Comparison of ENCODE assay signal across 8 cellular contexts in genomic region chr12:48988030-48988649, GRCh38. TPM values are rescaled to one million over a fixed set of nuclear protein-coding genes. Genes with fewer than 3 reads are reported as not detected.
DNase-seq lines count a peak whose midpoint lies in the region; ATAC-seq and TF ChIP-seq lines count a peak whose summit lies in the region.

No MANE protein-coding gene starts in this region.

- no peak overlapping the region for H3K27ac Mint-ChIP-seq in endodermal cell

- H3K4me1 ChIP-seq in endodermal cell (ENCODE audit: control insufficient read depth, insufficient read depth, low read length), result peaks cover 4% of the 10 kb centered on the region

- H3K27ac ChIP-seq in endodermal cell (ENCODE audit: low read depth, low read length), result no peak overlapping the region
- no peak overlapping the region for H3K27ac ChIP-seq in substantia nigra (ENCODE audit: low read depth, low read length, poor library complexity, severe bottlenecking)

- H3K27me3 ChIP-seq in endodermal cell (ENCODE audit: control insufficient read depth, insufficient read depth, low read length, poor library complexity, severe bottlenecking), result peaks cover 65% of the 10 kb centered on the region

- H3K9me3 Mint-ChIP-seq in endodermal cell, result no peaks in the 10 kb centered on the region

- peak; percentile 96 for TF ChIP-seq CTCF in endodermal cell (conservative IDR thresholded peaks at IDR 0.05)

- no peak overlapping the region for H3K4me3 ChIP-seq in endodermal cell (ENCODE audit: low read length)

- no peaks in the 10 kb centered on the region for H3K36me3 Mint-ChIP-seq in endodermal cell (ENCODE audit: low read depth)

- H3K9me3 ChIP-seq in endodermal cell (ENCODE audit: control insufficient read depth, low read length), result no peaks in the 10 kb centered on the region

- 46 to 51% methylated on average over 15 to 16 of the region's 16 CpGs for WGBS in endodermal cell (ENCODE audit: insufficient coverage in 1 of 2, insufficient read length in 1 of 2), 2 experiments

- ATAC-seq in GM19455 (IDR thresholded peaks at IDR 0.05; ENCODE audit: unreplicated experiment), result no peak

- H3K4me3 Mint-ChIP-seq in endodermal cell, result no peak overlapping the region

- H3K36me3 ChIP-seq in endodermal cell (ENCODE audit: control insufficient read depth, insufficient read depth, low read length), result no peaks in the 10 kb centered on the region

- DNase-seq in SKM-1 treated with dmso at 0.1 percent for 144 hours (lab: John Stamatoyannopoulos, UW; ENCODE audit: unreplicated experiment), result peak; percentile 12
- DNase-seq in SKM-1 (lab: John Stamatoyannopoulos, UW; ENCODE audit: unreplicated experiment), result no peak
- peak; percentile 59 to 79 for DNase-seq in NCI-H1930 (lab: John Stamatoyannopoulos, UW)
- peak; percentile 56 to 65 for DNase-seq in activated CD4-positive, alpha-beta T cell treated with anti-CD3 and anti-CD28 coated beads, Interleukin-2, amount 50 U/mL, for 24 hours (ENCODE audit: low read depth in 1 of 2, low spot score in 1 of 2)
- DNase-seq in endodermal cell, result peak; percentile 99
- peak; percentile 63 for DNase-seq in mucosa of gallbladder (ENCODE audit: low spot score)
- peak in 34 of 49 donors; percentile 7 to 74 (median 33) for DNase-seq in substantia nigra (lab: John Stamatoyannopoulos, UW)

- H3K9ac ChIP-seq in endodermal cell (ENCODE audit: extremely low read depth, low read length, poor library complexity, severe bottlenecking), result no peak overlapping the region

- peaks cover 19% of the 10 kb centered on the region for H3K4me1 Mint-ChIP-seq in endodermal cell

- H3K27me3 Mint-ChIP-seq in endodermal cell (ENCODE audit: insufficient read depth), result peaks cover 77% of the 10 kb centered on the region

RNA-seq across cellular contexts. Expression of gene WNT1, which starts 10.0 kb away (rescaled TPM):
- not detected for total RNA-seq in endodermal cell
- 31.2 TPM for polyA plus RNA-seq in endodermal cell (2013, experiment 1 of 2)
- 22.4 TPM for polyA plus RNA-seq in endodermal cell (2013, experiment 2 of 2)
- total RNA-seq in mucosa of gallbladder, result 0.29 TPM

RNA-seq across cellular contexts. Expression of gene DDN, which starts 11.0 kb away (rescaled TPM):
- total RNA-seq in endodermal cell, result under 1 TPM; 0.31 to 0.33 TPM
- 1.2 TPM for polyA plus RNA-seq in endodermal cell (2013, experiment 1 of 2)
- 0.79 TPM for polyA plus RNA-seq in endodermal cell (2013, experiment 2 of 2)
- total RNA-seq in mucosa of gallbladder, result 0.06 TPM

RNA-seq across cellular contexts. Expression of gene WNT10B, which starts 16.6 kb away (rescaled TPM):
- total RNA-seq in endodermal cell (under 1 TPM; 0.20 to 0.29 TPM), mucosa of gallbladder (0.58 TPM)
- 10.8 TPM for polyA plus RNA-seq in endodermal cell (2013, experiment 1 of 2)
- polyA plus RNA-seq in endodermal cell (2013, experiment 2 of 2), result 7.3 TPM

RNA-seq across cellular contexts. Expression of gene PRKAG1, which starts 30.4 kb away (rescaled TPM):
- total RNA-seq in endodermal cell (10 to 100 TPM; 27.6 to 38.1 TPM), mucosa of gallbladder (51.7 TPM)
- 45.4 TPM for polyA plus RNA-seq in endodermal cell (2013, experiment 1 of 2)
- 36.6 TPM for polyA plus RNA-seq in endodermal cell (2013, experiment 2 of 2)

RNA-seq across cellular contexts. Expression of gene ARF3, which starts 30.9 kb away (rescaled TPM):
- total RNA-seq in endodermal cell, result 100 to 1,000 TPM; 237 to 288 TPM
- polyA plus RNA-seq in endodermal cell (2013, experiment 1 of 2), result 112 TPM
- 102 TPM for polyA plus RNA-seq in endodermal cell (2013, experiment 2 of 2)
- 198 TPM for total RNA-seq in mucosa of gallbladder
